In genomic region chr6:142811923-142812322, GRCh38 we compare ENCODE assay signal across 24 cellular contexts.
A peak's percentile ranks its signal among the peaks of the same experiment; 100 is the strongest.
DNase-seq lines count a peak whose midpoint lies in the region; ATAC-seq, FAIRE-seq and TF ChIP-seq lines count a peak whose summit lies in the region.
"Had no signal": no experiment of that assay in that cellular context is flagged by ENCODE, and none has a peak within 500 bp of the region (broad histone marks: within the 10 kb centered on the region; RNA-seq: fewer than 3 reads in every experiment).

No MANE protein-coding gene starts in this region.

- H3K4me2 ChIP-seq in GM12878 (ENCODE audit: control insufficient read depth, insufficient read depth), result no peak overlapping the region

- H4K20me1 ChIP-seq in GM12878 (ENCODE audit: control insufficient read depth, insufficient read depth), result no peaks in the 10 kb centered on the region

- intact Hi-C loops in activated naive CD4-positive, alpha-beta T cell treated with anti-CD3 and anti-CD28 coated beads for 36 hours (cut with micrococcal nuclease), result loop anchor here (1.0 kb wide), 1 partner anchor 7 kb away; no protein-coding TSS in a partner anchor
- intact Hi-C loops in GM12878 (cut with micrococcal nuclease; ENCODE audit: unreplicated experiment), result loop anchor here (2.0 kb wide), 1 partner anchor 27 kb away; no protein-coding TSS in a partner anchor

- peaks cover 13% of the 10 kb centered on the region for H3K4me1 ChIP-seq in GM12878 (ENCODE audit: control insufficient read depth, insufficient read depth, low read length)
- H3K4me1 ChIP-seq: thyroid gland had no signal

- BruUV-seq in GM12878 (replicated peaks; lab: Mats Ljungman, UMichigan), result no TSS peak

- SMC1A ChIA-PET in GM12878 (lab: Charles Lee; ENCODE audit: uncharacterized antibody, unreplicated experiment), result interaction anchor here (0.6 to 2.4 kb wide), 18 partner anchors 8 to 113 kb away, joined by 3 to 13 read pairs (median 4); no protein-coding TSS in a partner anchor

- no peak for TF ChIP-seq POLR2A in GM12878 (IDR thresholded peaks at IDR 0.05; ENCODE audit: low read depth, low read length)

- H3K27ac ChIP-seq in GM12878 (ENCODE audit: control insufficient read depth, insufficient read depth), result peak overlapping the region; percentile 17
- H3K27ac ChIP-seq: heart right ventricle, HL-60, thyroid gland had no signal

- H3K27ac Mint-ChIP-seq in activated naive CD4-positive, alpha-beta T cell treated with anti-CD3 and anti-CD28 coated beads for 36 hours, result peak overlapping the region; percentile 73
- no peak overlapping the region for H3K27ac Mint-ChIP-seq in activated naive CD4-positive, alpha-beta T cell treated with anti-CD3 and anti-CD28 coated beads, Interleukin-2, amount 10 ng/mL, durations not matched to agents 7 days and 5 days
- peak overlapping the region; percentile 2 to 24 (median 3) for H3K27ac Mint-ChIP-seq in IgD-negative memory B cell
- peak overlapping the region; percentile 63 for H3K27ac Mint-ChIP-seq in stimulated activated memory B cell treated with anti-CD40 and anti-IgM and Interleukin-4, amounts not matched to agents 10 μg/mL and 1 μg/mL and 100 μg/mL, for 72 hours
- H3K27ac Mint-ChIP-seq: T-helper 2 cell treated with Interferon-gamma antibody and Interleukin-4, amounts not matched to agents 5 μg/mL and 100 μg/mL, for 36 hours had no signal

- peaks cover 31% of the 10 kb centered on the region for H3K36me3 Mint-ChIP-seq in activated naive CD4-positive, alpha-beta T cell treated with anti-CD3 and anti-CD28 coated beads for 36 hours (ENCODE audit: low read depth)
- H3K36me3 Mint-ChIP-seq in activated naive CD4-positive, alpha-beta T cell treated with anti-CD3 and anti-CD28 coated beads, Interleukin-2, amount 10 ng/mL, durations not matched to agents 7 days and 5 days, result peaks cover 51% of the 10 kb centered on the region
- peaks cover 27% of the 10 kb centered on the region for H3K36me3 Mint-ChIP-seq in IgD-negative memory B cell
- peaks cover 56% of the 10 kb centered on the region for H3K36me3 Mint-ChIP-seq in stimulated activated memory B cell treated with anti-CD40 and anti-IgM and Interleukin-4, amounts not matched to agents 10 μg/mL and 1 μg/mL and 100 μg/mL, for 72 hours
- H3K36me3 Mint-ChIP-seq: brain had no signal

- no peak for DNase-seq in activated naive CD4-positive, alpha-beta T cell treated with anti-CD3 and anti-CD28 coated beads for 36 hours
- no peak for DNase-seq in activated naive CD4-positive, alpha-beta T cell treated with anti-CD3 and anti-CD28 coated beads, Interleukin-2, amount 10 ng/mL, durations not matched to agents 7 days and 5 days
- DNase-seq in GM12878 (ENCODE audit: low read depth, low spot score) (no peak), NCI-H748 (lab: John Stamatoyannopoulos, UW; ENCODE audit: unreplicated experiment) (no peak), nucleus accumbens (lab: John Stamatoyannopoulos, UW) (no peak)
- DNase-seq: ACHN; activated CD4-positive, alpha-beta T cell treated with anti-CD3 and anti-CD28 coated beads, Interleukin-2, amount 50 U/mL, for 4 hours; activated T-cell treated with anti-CD3 and anti-CD28 coated beads, Interleukin-2, amount 50 U/mL, for 48 hours; effector CD4-positive, alpha-beta T cell; erythroblast; foreskin fibroblast; heart right ventricle; NCI-H1048; NCI-H2029 treated with DMSO at 0.1 percent for 48 hours; stimulated activated CD4-positive, alpha-beta T cell treated with anti-CD3 and anti-CD28 coated beads, Interleukin-2, amount 100 ng/mL, for 24 hours; thyroid gland had no signal

- TF ChIP-seq CTCF in GM12878 (IDR thresholded peaks at IDR 0.05 in 2 of 3, conservative IDR thresholded peaks at IDR 0.05 in 1 of 3; ENCODE audit: control insufficient read depth in 2 of 3, extremely low read depth in 1 of 3, insufficient read depth in 1 of 3, low read depth in 3 of 3, low read length in 3 of 3), result no peak

- peaks cover 15% of the 10 kb centered on the region for H3K79me2 ChIP-seq in GM12878 (ENCODE audit: control insufficient read depth, insufficient read depth, low read length)

- H3K27me3 ChIP-seq in GM12878 (replicated peaks in 1 of 2; ENCODE audit: control insufficient read depth in 2 of 2, insufficient read depth in 2 of 2, low read length in 1 of 2), result no peaks in the 10 kb centered on the region
- H3K27me3 ChIP-seq: heart right ventricle, thyroid gland had no signal

- H3K4me1 Mint-ChIP-seq in activated naive CD4-positive, alpha-beta T cell treated with anti-CD3 and anti-CD28 coated beads for 36 hours (ENCODE audit: low read depth), result peaks cover 82% of the 10 kb centered on the region
- peaks cover 38% of the 10 kb centered on the region for H3K4me1 Mint-ChIP-seq in activated naive CD4-positive, alpha-beta T cell treated with anti-CD3 and anti-CD28 coated beads, Interleukin-2, amount 10 ng/mL, durations not matched to agents 7 days and 5 days
- H3K4me1 Mint-ChIP-seq in IgD-negative memory B cell, result peaks cover 34 to 39% (median 36%) of the 10 kb centered on the region in 3 donors
- H3K4me1 Mint-ChIP-seq in stimulated activated memory B cell treated with anti-CD40 and anti-IgM and Interleukin-4, amounts not matched to agents 10 μg/mL and 1 μg/mL and 100 μg/mL, for 72 hours, result peaks cover 63% of the 10 kb centered on the region

- no peak for FAIRE-seq in GM12878 (lab: Jason Lieb, UNC)

- H3K4me3 ChIP-seq in GM12878, result no peak overlapping the region
- H3K4me3 ChIP-seq: heart right ventricle, thyroid gland had no signal

- H3K4me3 Mint-ChIP-seq in activated naive CD4-positive, alpha-beta T cell treated with anti-CD3 and anti-CD28 coated beads for 36 hours, result no peak overlapping the region
- no peak overlapping the region for H3K4me3 Mint-ChIP-seq in activated naive CD4-positive, alpha-beta T cell treated with anti-CD3 and anti-CD28 coated beads, Interleukin-2, amount 10 ng/mL, durations not matched to agents 7 days and 5 days
- H3K4me3 Mint-ChIP-seq in IgD-negative memory B cell, result no peak overlapping the region
- H3K4me3 Mint-ChIP-seq in stimulated activated memory B cell treated with anti-CD40 and anti-IgM and Interleukin-4, amounts not matched to agents 10 μg/mL and 1 μg/mL and 100 μg/mL, for 72 hours, result no peak overlapping the region
- H3K4me3 Mint-ChIP-seq: brain; T-helper 2 cell treated with Interferon-gamma antibody and Interleukin-4, amounts not matched to agents 5 μg/mL and 100 μg/mL, for 36 hours had no signal

- in situ Hi-C loops in GM12878 (cut with MboI), result no loop called here

- TF ChIP-seq EP300 in GM12878 (IDR thresholded peaks at IDR 0.05; ENCODE audit: borderline replicate concordance in 1 of 2, control insufficient read depth in 1 of 2, low read depth in 2 of 2, low read length in 2 of 2), result no peak

- CTCF ChIA-PET in activated naive CD4-positive, alpha-beta T cell treated with anti-CD3 and anti-CD28 coated beads for 36 hours (lab: Charles Lee), result interaction anchor here (0.6 to 1.3 kb wide), 2 partner anchors 64 to 1335 kb away, joined by 3 to 5 read pairs; no protein-coding TSS in a partner anchor
- CTCF ChIA-PET in activated naive CD4-positive, alpha-beta T cell treated with anti-CD3 and anti-CD28 coated beads, Interleukin-2, amount 10 ng/mL, durations not matched to agents 7 days and 5 days (lab: Charles Lee), result no interaction called here
- CTCF ChIA-PET in GM12878 (lab: Yijun Ruan, JAX), result interaction anchor here (0.7 to 1.0 kb wide), 3 partner anchors 8 to 65 kb away, joined by 3 to 4 read pairs (median 3); no protein-coding TSS in a partner anchor

- H3K9me3 ChIP-seq in GM12878 (replicated peaks; ENCODE audit: control insufficient read depth, insufficient read depth, low read length), result no peaks in the 10 kb centered on the region
- H3K9me3 ChIP-seq: heart right ventricle, thyroid gland had no signal

- no peaks in the 10 kb centered on the region for H3K27me3 Mint-ChIP-seq in activated naive CD4-positive, alpha-beta T cell treated with anti-CD3 and anti-CD28 coated beads for 36 hours (ENCODE audit: low read depth)
- no peaks in the 10 kb centered on the region for H3K27me3 Mint-ChIP-seq in activated naive CD4-positive, alpha-beta T cell treated with anti-CD3 and anti-CD28 coated beads, Interleukin-2, amount 10 ng/mL, durations not matched to agents 7 days and 5 days
- no peaks in the 10 kb centered on the region for H3K27me3 Mint-ChIP-seq in IgD-negative memory B cell
- no peaks in the 10 kb centered on the region for H3K27me3 Mint-ChIP-seq in stimulated activated memory B cell treated with anti-CD40 and anti-IgM and Interleukin-4, amounts not matched to agents 10 μg/mL and 1 μg/mL and 100 μg/mL, for 72 hours
- H3K27me3 Mint-ChIP-seq: brain had no signal

- RAD21 ChIA-PET in GM12878 (lab: Charles Lee; ENCODE audit: unreplicated experiment), result interaction anchor here (0.9 to 16.5 kb wide), 8 partner anchors 8 to 74 kb away, joined by 3 to 209 read pairs (median 6); no protein-coding TSS in a partner anchor

- ATAC-seq in GM12878, result peak; percentile 12; the same call in 2 of the 3 replicates
- ATAC-seq in stimulated activated memory B cell treated with anti-CD40 and anti-IgM and Interleukin-4, amounts not matched to agents 10 μg/mL and 1 μg/mL and 100 μg/mL, for 72 hours, result no peak
- ATAC-seq in HG03196 (IDR thresholded peaks at IDR 0.05; ENCODE audit: unreplicated experiment), result no peak
- ATAC-seq: HCT116, heart right ventricle, SK-N-SH treated with all-trans-retinoic acid at 6 μM for 48 hours had no signal

- TF ChIP-seq RAD21 in GM12878 (IDR thresholded peaks at IDR 0.05; ENCODE audit: insufficient read depth, low read depth, low read length), result no peak

- no peak overlapping the region for H2AFZ ChIP-seq in GM12878 (ENCODE audit: control insufficient read depth, low read depth, low read length)

- POLR2A ChIA-PET in GM12878 (lab: Charles Lee), result interaction anchor here (1.0 to 2.3 kb wide), 6 partner anchors 9 to 118 kb away, joined by 3 to 6 read pairs (median 4); no protein-coding TSS in a partner anchor

- H3K36me3 ChIP-seq in GM12878 (ENCODE audit: control insufficient read depth in 2 of 2, insufficient read depth in 2 of 2, low read length in 1 of 2), result peaks cover 0 to 3% of the 10 kb centered on the region in 2 experiments; a peak in 2 of 4 replicates
- H3K36me3 ChIP-seq: heart right ventricle, thyroid gland had no signal

- 96% methylated on average over 6 of the region's 6 CpGs for WGBS in GM12878 (ENCODE audit: insufficient coverage, insufficient replicate concordance, low lambda C conversion rate, missing lambda C conversion rate)

- H3K9ac ChIP-seq in GM12878 (ENCODE audit: control insufficient read depth, insufficient read depth, low read length), result no peak overlapping the region

- H3K9me3 Mint-ChIP-seq in activated naive CD4-positive, alpha-beta T cell treated with anti-CD3 and anti-CD28 coated beads for 36 hours, result no peaks in the 10 kb centered on the region
- peaks cover 2% of the 10 kb centered on the region for H3K9me3 Mint-ChIP-seq in activated naive CD4-positive, alpha-beta T cell treated with anti-CD3 and anti-CD28 coated beads, Interleukin-2, amount 10 ng/mL, durations not matched to agents 7 days and 5 days
- H3K9me3 Mint-ChIP-seq in IgD-negative memory B cell, result peaks cover 0 to 2% (median 0%) of the 10 kb centered on the region in 3 donors
- H3K9me3 Mint-ChIP-seq in stimulated activated memory B cell treated with anti-CD40 and anti-IgM and Interleukin-4, amounts not matched to agents 10 μg/mL and 1 μg/mL and 100 μg/mL, for 72 hours, result peaks cover 7% of the 10 kb centered on the region
- H3K9me3 Mint-ChIP-seq: T-helper 2 cell treated with Interferon-gamma antibody and Interleukin-4, amounts not matched to agents 5 μg/mL and 100 μg/mL, for 36 hours had no signal

TF ChIP-seq in GM12878, 131 proteins besides CTCF, POLR2A, EP300 and RAD21 (continues in another document):
- no peak for TF ChIP-seq CBX3 (IDR thresholded peaks at IDR 0.05; ENCODE audit: borderline replicate concordance, low read depth)
